19 cellular contexts compared by ENCODE assay signal in genomic region chr2:10507106-10507505, GRCh38. TPM values are rescaled to one million over a fixed set of nuclear protein-coding genes. Genes with fewer than 3 reads are reported as not detected.
DNase-seq lines count a peak whose midpoint lies in the region; ATAC-seq and TF ChIP-seq lines count a peak whose summit lies in the region.
"Had no signal": no experiment of that assay in that cellular context is flagged by ENCODE, and none has a peak within 500 bp of the region (broad histone marks: within the 10 kb centered on the region; RNA-seq: fewer than 3 reads in every experiment).

No MANE protein-coding gene starts in this region.

- H3K36me3 ChIP-seq in endodermal cell (ENCODE audit: control insufficient read depth, insufficient read depth, low read length): no peaks in the 10 kb centered on the region
- H3K36me3 ChIP-seq: BE2C had no signal

- H3K27ac ChIP-seq in endodermal cell (ENCODE audit: low read depth, low read length): no peak overlapping the region
- H3K27ac ChIP-seq: HL-60, RWPE1 had no signal

- no peak overlapping the region for H3K4me3 Mint-ChIP-seq in endodermal cell
- H3K4me3 Mint-ChIP-seq: HFFc6 had no signal

- H3K4me1 Mint-ChIP-seq in endodermal cell: peaks cover 1% of the 10 kb centered on the region

- DNase-seq in activated effector memory CD4-positive, alpha-beta T cell treated with anti-CD3 and anti-CD28 coated beads, Interleukin-2, amount 50 U/mL, for 16 hours: peak; percentile 44
- no peak for DNase-seq in activated effector memory CD4-positive, alpha-beta T cell treated with Interleukin-2 at 50 U/mL for 16 hours
- DNase-seq in endodermal cell (no peak), posterior vena cava (ENCODE audit: low spot score) (peak; percentile 48), H4 (ENCODE audit: low spot score) (no peak), NCI-H1105 (lab: John Stamatoyannopoulos, UW) (no peak)
- DNase-seq: BE2C, DMS53, GDM1, HFFc6, NCI-H1105 treated with DMSO at 0.1 percent for 48 hours, NCI-H2029 treated with DMSO at 0.1 percent for 48 hours, NCI-H226, NCI-H510A treated with DMSO at 0.1 percent for 48 hours, NCI-H748 treated with DMSO at 0.1 percent for 48 hours, SHP77 treated with DMSO at 0.1 percent for 48 hours had no signal

- no peak for ATAC-seq in HG02610 (IDR thresholded peaks at IDR 0.05; ENCODE audit: unreplicated experiment)

- no peaks in the 10 kb centered on the region for H3K9me3 ChIP-seq in endodermal cell (ENCODE audit: control insufficient read depth, low read length)
- H3K9me3 ChIP-seq: BE2C had no signal

- H3K27me3 ChIP-seq in endodermal cell (ENCODE audit: control insufficient read depth, insufficient read depth, low read length, poor library complexity, severe bottlenecking): no peaks in the 10 kb centered on the region
- H3K27me3 ChIP-seq: BE2C had no signal

- no peaks in the 10 kb centered on the region for H3K36me3 Mint-ChIP-seq in endodermal cell (ENCODE audit: low read depth)

- intact Hi-C loops in posterior vena cava (cut with DNase I): no loop called here

- H3K27ac Mint-ChIP-seq in endodermal cell: no peak overlapping the region
- H3K27ac Mint-ChIP-seq: HFFc6 had no signal

- H3K9me3 Mint-ChIP-seq in endodermal cell: no peaks in the 10 kb centered on the region
- H3K9me3 Mint-ChIP-seq: HFFc6 had no signal

- peak; percentile 14 for TF ChIP-seq CTCF in endodermal cell (conservative IDR thresholded peaks at IDR 0.05)

- H3K27me3 Mint-ChIP-seq in endodermal cell (ENCODE audit: insufficient read depth): peaks cover 3% of the 10 kb centered on the region

- no peak overlapping the region for H3K4me3 ChIP-seq in endodermal cell (ENCODE audit: low read length)

- H3K9ac ChIP-seq in endodermal cell (ENCODE audit: extremely low read depth, low read length, poor library complexity, severe bottlenecking): no peak overlapping the region

- H3K4me1 ChIP-seq in endodermal cell (ENCODE audit: control insufficient read depth, insufficient read depth, low read length): no peaks in the 10 kb centered on the region
- H3K4me1 ChIP-seq: BE2C had no signal

- 87 to 89% methylated on average over 8 of the region's 8 CpGs for WGBS in endodermal cell (ENCODE audit: insufficient coverage in 1 of 2, insufficient read length in 1 of 2), 2 experiments

RNA-seq across cellular contexts. Expression of gene ODC1, which starts 59.0 kb away (rescaled TPM):
- total RNA-seq in endodermal cell: 100 to 1,000 TPM; 108 to 152 TPM
- polyA plus RNA-seq in endodermal cell (2013, experiment 1 of 2): 336 TPM
- polyA plus RNA-seq in endodermal cell (2013, experiment 2 of 2): 282 TPM
- 10 to 100 TPM; 51.7 to 67.6 TPM for total RNA-seq in posterior vena cava
- total RNA-seq in H4 (2014; rRNA removed; shearing (Covaris generic)): 123 and 131 TPM in 2 replicates

Comparison
In these comparisons a context has a peak if more than half of its experiments do, and no peak if none do; other contexts are left out.
1. DNase-seq: peak in activated effector memory CD4-positive, alpha-beta T cell treated with anti-CD3 and anti-CD28 coated beads, Interleukin-2, amount 50 U/mL, for 16 hours (single experiment) and posterior vena cava (single experiment); none in activated effector memory CD4-positive, alpha-beta T cell treated with Interleukin-2 at 50 U/mL for 16 hours (single experiment), endodermal cell (single experiment), H4 (single experiment) and NCI-H1105 (single experiment).